38 cellular contexts compared by ENCODE assay signal in the genomic region with DNA sequence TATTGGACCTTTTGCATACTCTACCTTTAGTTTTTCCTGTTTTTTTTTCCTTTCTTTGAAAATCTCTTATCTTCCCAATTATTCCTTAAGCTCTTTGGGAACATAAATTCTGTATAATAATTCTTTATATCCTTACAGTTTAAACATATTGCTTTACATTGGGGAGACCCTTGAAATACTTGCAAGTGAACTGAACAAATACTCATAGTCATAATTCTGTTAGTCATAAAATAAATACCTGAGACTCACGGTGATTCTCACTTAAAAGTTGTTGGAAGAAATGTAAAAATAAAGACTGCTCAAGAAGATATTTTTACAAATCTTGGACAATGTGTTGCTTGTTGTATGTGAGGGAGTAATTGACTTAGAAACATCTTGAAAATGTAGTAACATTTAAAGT.
"Had no signal": no experiment of that assay in that cellular context is flagged by ENCODE, and none has a peak within 500 bp of the region (broad histone marks: within the 10 kb centered on the region; RNA-seq: fewer than 3 reads in every experiment).

No MANE protein-coding gene starts in this region.

- H3K27ac Mint-ChIP-seq: activated B cell treated with CpG ODN at 0.5 μM for 24 hours; activated CD4-positive, alpha-beta memory T cell treated with anti-CD3 and anti-CD28 coated beads for 36 hours; activated CD4-positive, alpha-beta T cell treated with anti-CD3 and anti-CD28 coated beads, Interleukin-2, amount 10 ng/mL, durations not matched to agents 24 days and 14 days; activated CD8-positive, alpha-beta T cell treated with anti-CD3 and anti-CD28 coated beads for 36 hours; activated naive CD4-positive, alpha-beta T cell treated with anti-CD3 and anti-CD28 coated beads for 36 hours; activated naive CD4-positive, alpha-beta T cell treated with anti-CD3 and anti-CD28 coated beads, Interleukin-2, amount 50 U/mL, for 72 hours; activated naive CD8-positive, alpha-beta T cell treated with anti-CD3 and anti-CD28 coated beads for 36 hours; activated T-cell treated with anti-CD3 and anti-CD28 coated beads, Interleukin-2, amount 50 U/mL, for 72 hours; activated T-helper 1 cell treated with anti-CD3 and anti-CD28 coated beads, Interleukin-12 subunit alpha, Interleukin-12 subunit beta, Interleukin-2, Interleukin-4 antibody, amounts not matched to agents 30 ng/mL and 10 ng/mL and 1 ng/mL, durations not matched to agents 14 hours and 24 hours and 36 hours; activated T-helper 17 cell treated with anti-CD3 and anti-CD28 coated beads, Interleukin-2, amount 50 U/mL, for 72 hours; T-helper 1 cell treated with Interleukin-12 subunit alpha and Interleukin-12 subunit beta and Interleukin-4 antibody, amounts not matched to agents 30 μg/mL and 1 μg/mL, for 36 hours; T-helper 2 cell treated with Interferon-gamma antibody and Interleukin-4, amounts not matched to agents 5 μg/mL and 100 μg/mL, for 36 hours had no signal

- H3K27me3 ChIP-seq: adrenal gland, body of pancreas, brain microvascular endothelial cell, breast epithelium, cardiac muscle cell had no signal

- H3K4me3 Mint-ChIP-seq: activated B cell treated with CpG ODN at 0.5 μM for 24 hours; activated CD4-positive, alpha-beta memory T cell treated with anti-CD3 and anti-CD28 coated beads for 36 hours; activated CD4-positive, alpha-beta T cell treated with anti-CD3 and anti-CD28 coated beads, Interleukin-2, amount 10 ng/mL, durations not matched to agents 24 days and 14 days; activated CD8-positive, alpha-beta T cell treated with anti-CD3 and anti-CD28 coated beads for 36 hours; activated naive CD4-positive, alpha-beta T cell treated with anti-CD3 and anti-CD28 coated beads for 36 hours; activated naive CD8-positive, alpha-beta T cell treated with anti-CD3 and anti-CD28 coated beads for 36 hours; activated T-cell treated with anti-CD3 and anti-CD28 coated beads, Interleukin-2, amount 50 U/mL, for 4 hours; activated T-cell treated with anti-CD3 and anti-CD28 coated beads, Interleukin-2, amount 50 U/mL, for 72 hours; activated T-helper 1 cell treated with anti-CD3 and anti-CD28 coated beads, Interleukin-12 subunit alpha, Interleukin-12 subunit beta, Interleukin-2, Interleukin-4 antibody, amounts not matched to agents 30 ng/mL and 10 ng/mL and 1 ng/mL, durations not matched to agents 14 hours and 24 hours and 36 hours; activated T-helper 17 cell treated with anti-CD3 and anti-CD28 coated beads, Interleukin-2, amount 50 U/mL, for 72 hours; central memory CD8-positive, alpha-beta T cell; T-helper 1 cell treated with Interleukin-12 subunit alpha and Interleukin-12 subunit beta and Interleukin-4 antibody, amounts not matched to agents 30 μg/mL and 1 μg/mL, for 36 hours; T-helper 2 cell treated with Interferon-gamma antibody and Interleukin-4, amounts not matched to agents 5 μg/mL and 100 μg/mL, for 36 hours had no signal

- H3K27me3 Mint-ChIP-seq: activated B cell treated with CpG ODN at 0.5 μM for 24 hours; activated CD4-positive, alpha-beta memory T cell treated with anti-CD3 and anti-CD28 coated beads for 36 hours; activated CD4-positive, alpha-beta T cell treated with anti-CD3 and anti-CD28 coated beads, Interleukin-2, amount 10 ng/mL, durations not matched to agents 24 days and 14 days; activated CD8-positive, alpha-beta T cell treated with anti-CD3 and anti-CD28 coated beads for 36 hours; activated naive CD8-positive, alpha-beta T cell treated with anti-CD3 and anti-CD28 coated beads for 36 hours; activated T-helper 17 cell treated with anti-CD3 and anti-CD28 coated beads, Interleukin-2, amount 50 U/mL, for 72 hours; central memory CD8-positive, alpha-beta T cell had no signal

- H3K36me3 Mint-ChIP-seq: activated CD4-positive, alpha-beta memory T cell treated with anti-CD3 and anti-CD28 coated beads for 36 hours; activated naive CD4-positive, alpha-beta T cell treated with anti-CD3 and anti-CD28 coated beads, Interleukin-2, amount 50 U/mL, for 72 hours; activated naive CD8-positive, alpha-beta T cell treated with anti-CD3 and anti-CD28 coated beads for 36 hours had no signal

- H3K27ac ChIP-seq: adrenal gland, body of pancreas, brain microvascular endothelial cell, breast epithelium, cardiac muscle cell, VCaP had no signal

- H3K9me3 ChIP-seq: adrenal gland, body of pancreas, breast epithelium had no signal

- ATAC-seq: activated CD8-positive, alpha-beta T cell treated with anti-CD3 and anti-CD28 coated beads for 36 hours; activated naive CD4-positive, alpha-beta T cell treated with anti-CD3 and anti-CD28 coated beads, Interleukin-2, amount 50 U/mL, for 72 hours; activated T-cell treated with anti-CD3 and anti-CD28 coated beads, Interleukin-2, amount 50 U/mL, for 4 hours; activated T-cell treated with anti-CD3 and anti-CD28 coated beads, Interleukin-2, amount 50 U/mL, for 72 hours; activated T-helper 17 cell treated with anti-CD3 and anti-CD28 coated beads, Interleukin-2, amount 50 U/mL, for 72 hours; body of pancreas had no signal

- H3K9me3 Mint-ChIP-seq: activated CD4-positive, alpha-beta T cell treated with anti-CD3 and anti-CD28 coated beads, Interleukin-2, amount 10 ng/mL, durations not matched to agents 24 days and 14 days; activated CD8-positive, alpha-beta T cell treated with anti-CD3 and anti-CD28 coated beads for 36 hours; activated T-helper 1 cell treated with anti-CD3 and anti-CD28 coated beads, Interleukin-12 subunit alpha, Interleukin-12 subunit beta, Interleukin-2, Interleukin-4 antibody, amounts not matched to agents 30 ng/mL and 10 ng/mL and 1 ng/mL, durations not matched to agents 14 hours and 24 hours and 36 hours; T-helper 1 cell treated with Interleukin-12 subunit alpha and Interleukin-12 subunit beta and Interleukin-4 antibody, amounts not matched to agents 30 μg/mL and 1 μg/mL, for 36 hours had no signal

- H3K4me1 Mint-ChIP-seq: activated B cell treated with CpG ODN at 0.5 μM for 24 hours; activated CD4-positive, alpha-beta T cell treated with anti-CD3 and anti-CD28 coated beads, Interleukin-2, amount 10 ng/mL, durations not matched to agents 24 days and 14 days; activated naive CD8-positive, alpha-beta T cell treated with anti-CD3 and anti-CD28 coated beads for 36 hours; activated T-helper 17 cell treated with anti-CD3 and anti-CD28 coated beads, Interleukin-2, amount 50 U/mL, for 72 hours; central memory CD8-positive, alpha-beta T cell had no signal

- H3K4me3 ChIP-seq: adrenal gland, body of pancreas, breast epithelium, cardiac muscle cell had no signal

- H3K4me1 ChIP-seq: adrenal gland, body of pancreas, breast epithelium had no signal

- DNase-seq: activated B cell treated with CpG ODN at 0.5 μM for 24 hours; activated CD4-positive, alpha-beta memory T cell treated with anti-CD3 and anti-CD28 coated beads for 36 hours; activated CD4-positive, alpha-beta T cell treated with anti-CD3 and anti-CD28 coated beads for 4 hours; activated CD4-positive, alpha-beta T cell treated with anti-CD3 and anti-CD28 coated beads, Interleukin-2, amount 10 ng/mL, durations not matched to agents 24 days and 14 days; activated CD4-positive, alpha-beta T cell treated with anti-CD3 and anti-CD28 coated beads, Interleukin-2, amount 50 U/mL, for 1 hour; activated CD4-positive, alpha-beta T cell treated with anti-CD3 and anti-CD28 coated beads, Interleukin-2, amount 50 U/mL, for 4 hours; activated CD4-positive, CD25-positive, alpha-beta regulatory T cell treated with anti-CD3 and anti-CD28 coated beads, Interleukin-2, amount 50 U/mL, for 72 hours; activated CD8-positive, alpha-beta memory T cell treated with anti-CD3 and anti-CD28 coated beads, Interleukin-2, amount 50 U/mL, for 4 hours; activated CD8-positive, alpha-beta T cell treated with anti-CD3 and anti-CD28 coated beads for 36 hours; activated effector memory CD4-positive, alpha-beta T cell treated with anti-CD3 and anti-CD28 coated beads, Interleukin-2, amount 50 U/mL, for 16 hours; activated gamma-delta T cell treated with Interleukin-2 at 50 U/mL for 16 hours; activated naive CD4-positive, alpha-beta T cell; activated naive CD4-positive, alpha-beta T cell treated with anti-CD3 and anti-CD28 coated beads for 36 hours; activated naive CD4-positive, alpha-beta T cell treated with anti-CD3 and anti-CD28 coated beads, Interleukin-2, amount 50 U/mL, for 16 hours; activated naive CD8-positive, alpha-beta T cell treated with anti-CD3 and anti-CD28 coated beads for 36 hours; activated T-cell treated with anti-CD3 and anti-CD28 coated beads for 4 hours; activated T-cell treated with anti-CD3 and anti-CD28 coated beads, Interleukin-2, amount 50 U/mL, for 1 hour; activated T-cell treated with anti-CD3 and anti-CD28 coated beads, Interleukin-2, amount 50 U/mL, for 4 hours; activated T-cell treated with anti-CD3 and anti-CD28 coated beads, Interleukin-2, amount 50 U/mL, for 72 hours; adrenal gland; amniotic stem cell; aorta; body of pancreas; brain microvascular endothelial cell; caudate nucleus; cerebellar nuclear complex; T-helper 1 cell; T-helper 2 cell; T-helper 9 cell had no signal

- H3K36me3 ChIP-seq: adrenal gland, brain microvascular endothelial cell, breast epithelium, cardiac muscle cell had no signal
